ENCODE assay signal across 22 cellular contexts in the genomic region with DNA sequence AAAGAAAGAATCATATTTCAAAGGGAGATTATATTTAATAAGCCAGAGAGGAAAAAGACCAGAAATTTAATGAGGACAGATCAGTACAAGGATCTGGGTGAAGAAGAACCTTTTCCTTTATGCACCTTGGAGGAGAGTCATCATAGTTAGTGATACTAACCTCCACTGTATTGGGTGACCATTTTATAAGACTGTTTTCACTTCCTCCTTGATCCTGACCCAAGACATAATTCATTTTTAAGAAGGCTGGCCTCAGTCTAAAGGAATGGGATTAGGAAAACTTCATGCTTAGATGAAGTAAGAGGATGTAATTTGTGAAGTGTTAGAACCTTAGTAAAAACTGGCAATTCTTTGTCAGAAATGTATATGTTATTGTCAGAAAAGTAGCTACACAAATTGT.
"Had no signal": no experiment of that assay in that cellular context is flagged by ENCODE, and none has a peak within 500 bp of the region (broad histone marks: within the 10 kb centered on the region; RNA-seq: fewer than 3 reads in every experiment).

No MANE protein-coding gene starts in this region.

- H3K9me3 ChIP-seq: ascending aorta, mucosa of descending colon, tibial nerve had no signal

- H3K27me3 ChIP-seq: ascending aorta, brain microvascular endothelial cell, dorsolateral prefrontal cortex, tibial nerve had no signal

- H2AFZ ChIP-seq: parathyroid adenoma had no signal

- H3K27ac ChIP-seq: ascending aorta, brain microvascular endothelial cell, parathyroid adenoma had no signal

- H3K79me2 ChIP-seq: parathyroid adenoma had no signal

- ATAC-seq: activated CD4-positive, alpha-beta T cell treated with anti-CD3 and anti-CD28 coated beads for 36 hours; activated naive CD8-positive, alpha-beta T cell treated with anti-CD3 and anti-CD28 coated beads, Interleukin-2, amount 50 U/mL, for 24 hours; effector memory CD8-positive, alpha-beta T cell; esophagus mucosa; mucosa of descending colon; right cardiac atrium; stimulated activated naive CD8-positive, alpha-beta T cell treated with anti-CD3 and anti-CD28 coated beads, Interleukin-15, Interleukin-2, amounts not matched to agents 100 U/mL and 50 U/mL, for 24 hours had no signal

- H3K9ac ChIP-seq: parathyroid adenoma had no signal

- H3K4me1 ChIP-seq: ascending aorta had no signal

- DNase-seq: activated CD4-positive, alpha-beta T cell treated with anti-CD3 and anti-CD28 coated beads for 36 hours; activated CD4-positive, alpha-beta T cell treated with anti-CD3 and anti-CD28 coated beads, Interleukin-2, amount 50 U/mL, for 48 hours; activated effector memory CD4-positive, alpha-beta T cell treated with anti-CD3 and anti-CD28 coated beads, Interleukin-2, amount 50 U/mL, for 16 hours; activated naive CD4-positive, alpha-beta T cell treated with anti-CD3 and anti-CD28 coated beads, Interleukin-2, amount 10 ng/mL, durations not matched to agents 7 days and 5 days; activated naive CD8-positive, alpha-beta T cell treated with anti-CD3 and anti-CD28 coated beads, Interleukin-2, amount 50 U/mL, for 24 hours; brain microvascular endothelial cell; central memory CD4-positive, alpha-beta T cell; dorsolateral prefrontal cortex; effector memory CD8-positive, alpha-beta T cell; hippocampal formation; mucosa of descending colon; nephron progenitor cell; nucleus accumbens; right cardiac atrium; stimulated activated CD4-positive, alpha-beta T cell treated with anti-CD3 and anti-CD28 coated beads, Interleukin-12 subunit alpha, Interleukin-12 subunit beta, amount 100 ng/mL, for 4 hours; stimulated activated CD4-positive, alpha-beta T cell treated with anti-CD3 and anti-CD28 coated beads, Interleukin-4, amount 100 ng/mL, for 4 hours; stimulated activated naive CD8-positive, alpha-beta T cell treated with anti-CD3 and anti-CD28 coated beads, Interleukin-15, Interleukin-2, amounts not matched to agents 100 U/mL and 50 U/mL, for 24 hours; T-helper 1 cell had no signal

- H3K36me3 ChIP-seq: ascending aorta, brain microvascular endothelial cell, tibial nerve had no signal

- H3K4me3 ChIP-seq: ascending aorta, dorsolateral prefrontal cortex, mucosa of descending colon, tibial nerve had no signal
